Comparison of ENCODE assay signal across 11 cellular contexts in the genomic region with DNA sequence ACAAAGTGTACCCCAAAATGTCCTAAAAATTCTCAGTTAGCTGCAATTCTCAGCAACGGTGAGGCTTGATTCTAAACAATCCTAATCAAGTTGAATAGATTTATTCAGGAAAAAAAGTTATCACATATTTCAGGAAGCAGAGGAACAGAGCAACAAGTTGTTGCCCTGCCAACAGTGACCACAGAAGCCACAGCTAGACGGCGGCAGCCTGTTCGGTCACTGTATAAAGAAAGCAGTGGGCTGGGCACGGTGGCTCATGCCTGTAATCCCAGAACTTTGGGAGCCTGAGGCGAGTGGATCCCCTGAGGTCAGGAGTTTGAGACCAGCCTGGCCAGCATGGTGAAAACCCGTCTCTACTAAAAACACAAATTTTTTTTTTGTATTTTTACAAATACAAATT.
A peak's percentile ranks its signal among the peaks of the same experiment; 100 is the strongest.
DNase-seq lines count a peak whose midpoint lies in the region; ATAC-seq and TF ChIP-seq lines count a peak whose summit lies in the region.
"Had no signal": no experiment of that assay in that cellular context is flagged by ENCODE, and none has a peak within 500 bp of the region (broad histone marks: within the 10 kb centered on the region; RNA-seq: fewer than 3 reads in every experiment).

No MANE protein-coding gene starts in this region.

- H3K36me3 ChIP-seq in PC-3 (ENCODE audit: low read depth, low read length): no peaks in the 10 kb centered on the region

- CTCF ChIA-PET in PC-3 (lab: Charles Lee): no interaction called here

- H3K4me2 ChIP-seq in PC-3 (ENCODE audit: low read length): no peak overlapping the region

- no TSS peak for BruUV-seq in PC-3 (replicated peaks; lab: Mats Ljungman, UMichigan)

- H3K9me3 ChIP-seq in PC-3 (ENCODE audit: low read length): no peaks in the 10 kb centered on the region

- no peak overlapping the region for H3K4me3 ChIP-seq in PC-3 (ENCODE audit: low read length)
- no peak overlapping the region for H3K4me3 ChIP-seq in epithelial cell of esophagus (ENCODE audit: low read length)
- H3K4me3 ChIP-seq: skin epidermis had no signal

- intact Hi-C loops in PC-3 (cut with micrococcal nuclease) (loop anchor here (5.0 to 10.0 kb wide), 3 partner anchors 56 to 188 kb away; no protein-coding TSS in a partner anchor), sciatic nerve (cut with DNase I) (no loop called here)

- POLR2A ChIA-PET in PC-3 (lab: Charles Lee; ENCODE audit: unreplicated experiment): no interaction called here

- H3F3A ChIP-seq in PC-3 (ENCODE audit: low read length, unreplicated experiment): no peaks in the 10 kb centered on the region

- H3K79me2 ChIP-seq in PC-3 (ENCODE audit: low read length): no peaks in the 10 kb centered on the region

- no peaks in the 10 kb centered on the region for H3K4me1 ChIP-seq in PC-3 (ENCODE audit: insufficient read depth, low read length)

- peak; percentile 57 for ATAC-seq in GM18498 (IDR thresholded peaks at IDR 0.05; ENCODE audit: unreplicated experiment)
- ATAC-seq in PC-3: peak; percentile 88
- ATAC-seq in sciatic nerve: peak; percentile 90
- ATAC-seq in activated CD4-positive, CD25-positive, alpha-beta regulatory T cell treated with anti-CD3 and anti-CD28 coated beads, Interleukin-2, amount 50 U/mL, for 24 hours: no peak

- H4K20me1 ChIP-seq in PC-3 (ENCODE audit: low read length): no peaks in the 10 kb centered on the region

- TF ChIP-seq CTCF in PC-3 (conservative IDR thresholded peaks at IDR 0.05; ENCODE audit: low read depth, low read length) (no peak), epithelial cell of esophagus (IDR thresholded peaks at IDR 0.05; ENCODE audit: insufficient read depth, low read depth, low read length, missing control alignments) (no peak)

- H3K9me2 ChIP-seq in PC-3 (replicated peaks; ENCODE audit: low read length): no peaks in the 10 kb centered on the region

- H3K9ac ChIP-seq in PC-3 (ENCODE audit: low read length): no peak overlapping the region

- H3K27me3 ChIP-seq in PC-3 (ENCODE audit: low read length): no peaks in the 10 kb centered on the region

- no peak overlapping the region for H3K27ac ChIP-seq in PC-3 (ENCODE audit: low read length)
- H3K27ac ChIP-seq: skin epidermis had no signal

- no peak overlapping the region for H2AFZ ChIP-seq in PC-3 (ENCODE audit: low read length)

- peak; percentile 83 for DNase-seq in PC-3
- peak; percentile 75 for DNase-seq in epithelial cell of esophagus (ENCODE audit: low read depth)
- DNase-seq in sciatic nerve (ENCODE audit: low spot score): peak; percentile 59
- no peak for DNase-seq in retina
- DNase-seq in middle frontal gyrus (ENCODE audit: extremely low spot score, low spot score): no peak
- DNase-seq in cortex of kidney (lab: John Stamatoyannopoulos, UW): no peak
- DNase-seq: caudate nucleus, NCI-H526 treated with DMSO at 0.1 percent for 48 hours had no signal

Comparison
In these comparisons a context has a peak if more than half of its experiments do, and no peak if none do; other contexts are left out.
1. ATAC-seq: peak in GM18498 (single experiment), PC-3 (single experiment) and sciatic nerve (single experiment); none in activated CD4-positive, CD25-positive, alpha-beta regulatory T cell treated with anti-CD3 and anti-CD28 coated beads, Interleukin-2, amount 50 U/mL, for 24 hours (0 of 2).
2. DNase-seq: peak in PC-3 (single experiment), epithelial cell of esophagus (single experiment) and sciatic nerve (single experiment); none in retina (single experiment), middle frontal gyrus (single experiment) and cortex of kidney (single experiment).